ENCODE assay signal across 10 cellular contexts in the genomic region with DNA sequence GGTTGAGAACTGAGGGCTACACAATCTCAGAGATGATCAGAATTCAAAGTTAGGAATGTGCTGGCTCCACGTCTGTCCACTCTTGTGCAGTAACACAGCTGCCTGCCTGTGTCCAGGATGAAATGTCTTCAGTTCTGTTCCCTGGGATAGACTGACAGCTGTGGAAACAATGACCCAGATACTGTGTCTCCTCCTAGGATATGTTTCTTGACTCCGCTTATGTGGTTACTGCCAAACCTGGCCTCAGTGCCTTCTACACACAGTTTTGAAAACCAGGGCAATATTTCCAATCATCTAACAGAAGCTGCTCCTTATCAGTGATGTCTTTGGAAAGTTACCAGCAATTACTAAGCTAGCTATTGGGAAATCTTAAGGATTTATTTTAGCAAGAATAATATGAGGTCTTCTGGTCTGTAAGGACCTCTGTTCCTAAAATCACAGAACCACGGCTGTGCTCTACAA.
DNase-seq lines count a peak whose midpoint lies in the region; ATAC-seq and TF ChIP-seq lines count a peak whose summit lies in the region.
"Had no signal": no experiment of that assay in that cellular context is flagged by ENCODE, and none has a peak within 500 bp of the region (broad histone marks: within the 10 kb centered on the region; RNA-seq: fewer than 3 reads in every experiment).

No MANE protein-coding gene starts in this region.

- ATAC-seq in HG02870 (IDR thresholded peaks at IDR 0.05; ENCODE audit: unreplicated experiment) = no peak

- no peak overlapping the region for H3K9ac ChIP-seq in mammary epithelial cell (ENCODE audit: insufficient read depth, low read length)

- no peaks in the 10 kb centered on the region for H3K9me3 ChIP-seq in mammary epithelial cell (replicated peaks; ENCODE audit: insufficient read depth, low read length)

- CTCF ChIA-PET in mammary epithelial cell (lab: Charles Lee; ENCODE audit: low non-redundant PET) = no interaction called here

- no peaks in the 10 kb centered on the region for H3K79me2 ChIP-seq in mammary epithelial cell (ENCODE audit: insufficient read depth, low read length)

- peak; percentile 35 for DNase-seq in HFFc6
- peak; percentile 10 for DNase-seq in mammary epithelial cell
- DNase-seq in left kidney (ENCODE audit: low read depth, low spot score) = peak; percentile 54
- DNase-seq in superior temporal gyrus (ENCODE audit: extremely low spot score) = peak; percentile 24
- DNase-seq in activated CD8-positive, alpha-beta memory T cell treated with anti-CD3 and anti-CD28 coated beads, Interleukin-2, amount 50 U/mL, for 4 hours = no peak
- DNase-seq in NCI-H146 (lab: John Stamatoyannopoulos, UW) = no peak
- DNase-seq in iPS-NIHi11 (ENCODE audit: low spot score) = no peak
- DNase-seq: activated CD8-positive, alpha-beta memory T cell treated with anti-CD3 and anti-CD28 coated beads, Interleukin-2, amount 50 U/mL, for 48 hours; NCI-H446 treated with DMSO at 0.1 percent for 48 hours had no signal

- peak overlapping the region; percentile 84 for H2AFZ ChIP-seq in mammary epithelial cell (ENCODE audit: low read depth, low read length)

- BruUV-seq in mammary epithelial cell (replicated peaks; lab: Mats Ljungman, UMichigan) = no TSS peak

- H3K27ac ChIP-seq in mammary epithelial cell (ENCODE audit: insufficient read depth, low read depth, low read length) = no peak overlapping the region

- H3K36me3 ChIP-seq in mammary epithelial cell (ENCODE audit: insufficient read depth, low read length) = no peaks in the 10 kb centered on the region

- no peaks in the 10 kb centered on the region for H3K27me3 ChIP-seq in mammary epithelial cell (ENCODE audit: insufficient read depth, low read length)

- peaks cover 28% of the 10 kb centered on the region for H3K4me1 Mint-ChIP-seq in HFFc6 (ENCODE audit: low read depth)

- H3K4me3 ChIP-seq in mammary epithelial cell (replicated peaks in 1 of 3; ENCODE audit: insufficient read depth in 1 of 3, low read depth in 2 of 3, low read length in 3 of 3) = no peak overlapping the region

- peaks cover 19% of the 10 kb centered on the region for H3K4me1 ChIP-seq in mammary epithelial cell (ENCODE audit: insufficient read depth, low read length)

- peak overlapping the region; percentile 44; the same call in 1 of the 2 replicates for H3K4me3 Mint-ChIP-seq in HFFc6

- in situ Hi-C loops in mammary epithelial cell (cut with MboI; ENCODE audit: low sequenced_read_pairs in 2 of 2) = no loop called here

- 95% methylated on average over 3 of the region's 3 CpGs for WGBS in mammary epithelial cell (ENCODE audit: low coverage, missing lambda C conversion rate)

- no peaks in the 10 kb centered on the region for H4K20me1 ChIP-seq in mammary epithelial cell (ENCODE audit: insufficient read depth, low read length)

- no peaks in the 10 kb centered on the region for H3K9me3 Mint-ChIP-seq in HFFc6

- peak overlapping the region; percentile 46 for H3K27ac Mint-ChIP-seq in HFFc6

- peaks cover 7% of the 10 kb centered on the region for H3K27me3 Mint-ChIP-seq in HFFc6 (ENCODE audit: insufficient read depth)

- H3K4me2 ChIP-seq in mammary epithelial cell (ENCODE audit: insufficient read depth, low read depth, low read length) = no peak overlapping the region

- TF ChIP-seq CTCF in HFFc6 (IDR thresholded peaks at IDR 0.05) (0 out of 2 replicates have a peak, but pooled peaks have one; percentile 4), mammary epithelial cell (conservative IDR thresholded peaks at IDR 0.05 in 1 of 2, IDR thresholded peaks at IDR 0.05 in 1 of 2; ENCODE audit: extremely low read depth in 1 of 2, insufficient read depth in 1 of 2, low read depth in 1 of 2, low read length in 2 of 2) (no peak)

- dilution Hi-C loops in mammary epithelial cell (cut with HindIII; ENCODE audit: low sequenced_read_pairs) = no loop called here

- no peaks in the 10 kb centered on the region for H3K36me3 Mint-ChIP-seq in HFFc6 (ENCODE audit: low read depth)

- intact Hi-C loops in mammary epithelial cell (cut with micrococcal nuclease) = no loop called here

Comparison
In these comparisons a context has a peak if more than half of its experiments do, and no peak if none do; other contexts are left out.
1. DNase-seq: peak in HFFc6 (single experiment), mammary epithelial cell (single experiment), left kidney (single experiment) and superior temporal gyrus (single experiment); none in activated CD8-positive, alpha-beta memory T cell treated with anti-CD3 and anti-CD28 coated beads, Interleukin-2, amount 50 U/mL, for 4 hours (single experiment), NCI-H146 (single experiment) and iPS-NIHi11 (single experiment).